ENCODE assay signal across 8 cellular contexts in genomic region chr3:90092994-90093393, GRCh38.
DNase-seq lines count a peak whose midpoint lies in the region; ATAC-seq, FAIRE-seq and TF ChIP-seq lines count a peak whose summit lies in the region.
"Had no signal": no experiment of that assay in that cellular context is flagged by ENCODE, and none has a peak within 500 bp of the region (broad histone marks: within the 10 kb centered on the region; RNA-seq: fewer than 3 reads in every experiment).

No MANE protein-coding gene starts in this region.

- TF ChIP-seq CTCF in cardiac fibroblast (IDR thresholded peaks at IDR 0.05; ENCODE audit: low read depth, low read length): peak; percentile 66
- peak; percentile 53 for TF ChIP-seq CTCF in progenitor cell of endocrine pancreas (IDR thresholded peaks at IDR 0.05; ENCODE audit: unreplicated experiment)

- H3K4me3 Mint-ChIP-seq in progenitor cell of endocrine pancreas (ENCODE audit: low read depth): no peak overlapping the region

- H3K9me3 Mint-ChIP-seq in progenitor cell of endocrine pancreas (ENCODE audit: low read depth): no peaks in the 10 kb centered on the region

- ATAC-seq in HG03342 (IDR thresholded peaks at IDR 0.05; ENCODE audit: unreplicated experiment): no peak

- peak; percentile 50 for FAIRE-seq in GM18507 (lab: Jason Lieb, UNC)

- H3K27me3 Mint-ChIP-seq in progenitor cell of endocrine pancreas: peaks cover 13% of the 10 kb centered on the region

- H3K36me3 Mint-ChIP-seq in progenitor cell of endocrine pancreas (ENCODE audit: insufficient read depth): no peaks in the 10 kb centered on the region

- H3K27ac Mint-ChIP-seq in progenitor cell of endocrine pancreas: no peak overlapping the region

- no peak overlapping the region for H3K4me3 ChIP-seq in cardiac fibroblast (replicated peaks in 1 of 2; ENCODE audit: low read depth in 2 of 2, low read length in 2 of 2)

- DNase-seq in GM18507 (ENCODE audit: extremely low spot score, insufficient read length, low read depth): no peak
- peak; percentile 42 for DNase-seq in NCI-H146 (lab: John Stamatoyannopoulos, UW)
- peak; percentile 52 to 58 for DNase-seq in cardiac fibroblast (ENCODE audit: low read depth in 2 of 2)
- DNase-seq in progenitor cell of endocrine pancreas (ENCODE audit: low spot score, unreplicated experiment): no peak
- DNase-seq in NCI-H510A (lab: John Stamatoyannopoulos, UW): no peak
- no peak for DNase-seq in HK-2 (ENCODE audit: unreplicated experiment)
- DNase-seq: cerebellar nuclear complex had no signal

- H3K4me1 Mint-ChIP-seq in progenitor cell of endocrine pancreas (ENCODE audit: low read depth): peaks cover 8% of the 10 kb centered on the region

Comparison
In these comparisons a context has a peak if more than half of its experiments do, and no peak if none do; other contexts are left out.
1. DNase-seq: peak in NCI-H146 (single experiment) and cardiac fibroblast (2 of 2); none in GM18507 (single experiment), progenitor cell of endocrine pancreas (single experiment), NCI-H510A (single experiment) and HK-2 (single experiment).